ENCODE assay signal across 21 cellular contexts in the genomic region with DNA sequence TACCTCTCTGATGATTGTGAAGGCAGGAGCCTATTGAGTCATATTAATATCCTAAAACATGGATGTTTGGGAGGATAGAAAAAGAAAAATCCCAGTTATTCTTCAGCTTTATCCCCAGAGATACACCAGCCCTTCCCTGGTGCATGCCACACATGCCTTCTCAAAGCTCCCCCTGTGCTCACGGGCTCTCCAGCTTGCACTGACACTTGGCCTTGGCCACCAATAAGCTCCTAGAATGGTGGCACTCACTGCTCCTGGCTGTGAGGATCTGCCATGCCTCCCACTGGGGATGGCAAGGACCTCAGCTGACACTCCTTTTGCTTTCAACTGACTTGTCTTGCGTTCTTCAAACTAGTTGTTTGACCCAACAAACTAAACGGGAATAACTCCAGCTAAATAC. TPM values are rescaled to one million over a fixed set of nuclear protein-coding genes. Genes with fewer than 3 reads are reported as not detected.
"Had no signal": no experiment of that assay in that cellular context is flagged by ENCODE, and none has a peak within 500 bp of the region (broad histone marks: within the 10 kb centered on the region; RNA-seq: fewer than 3 reads in every experiment).

No MANE protein-coding gene starts in this region.

- H3K36me3 ChIP-seq: left lung, neural progenitor cell, pancreas, sigmoid colon, uterus had no signal

- H3K27me3 Mint-ChIP-seq: central memory CD8-positive, alpha-beta T cell; natural killer cell treated with Interleukin-12 subunit alpha and Interleukin-12 subunit beta and Interleukin-15 and Interleukin-18, amount 100 ng/mL, for 72 hours had no signal

- H3K27me3 ChIP-seq: neural progenitor cell, pancreas, sigmoid colon, uterus had no signal

- H3K4me2 ChIP-seq: neural progenitor cell had no signal

- ATAC-seq: esophagus mucosa; left lung; mucosa of descending colon; natural killer cell treated with Interleukin-12 subunit alpha and Interleukin-12 subunit beta and Interleukin-15 and Interleukin-18, amount 100 ng/mL, for 72 hours; pancreas had no signal

- H3K4me3 Mint-ChIP-seq: central memory CD8-positive, alpha-beta T cell; natural killer cell treated with Interleukin-12 subunit alpha and Interleukin-12 subunit beta and Interleukin-15 and Interleukin-18, amount 100 ng/mL, for 72 hours; neural progenitor cell; type B pancreatic cell had no signal

- H3K36me3 Mint-ChIP-seq: neural progenitor cell, type B pancreatic cell had no signal

- H3K4me1 Mint-ChIP-seq: central memory CD8-positive, alpha-beta T cell had no signal

- H3K27ac ChIP-seq: left lung, neural progenitor cell, pancreas, sigmoid colon, uterus had no signal

- H3K27ac Mint-ChIP-seq: natural killer cell treated with Interleukin-12 subunit alpha and Interleukin-12 subunit beta and Interleukin-15 and Interleukin-18, amount 100 ng/mL, for 72 hours; neural progenitor cell; progenitor cell of endocrine pancreas; type B pancreatic cell had no signal

- H3K9ac ChIP-seq: neural progenitor cell had no signal

- H3K9me3 Mint-ChIP-seq: central memory CD8-positive, alpha-beta T cell; natural killer cell treated with Interleukin-12 subunit alpha and Interleukin-12 subunit beta and Interleukin-15 and Interleukin-18, amount 100 ng/mL, for 72 hours; neural progenitor cell; type B pancreatic cell had no signal

- FAIRE-seq: endometrium, frontal cortex, pancreas, small intestine had no signal

- H3K4me1 ChIP-seq: left lung, pancreas, sigmoid colon, uterus had no signal

- H3K4me3 ChIP-seq: left lung, mucosa of descending colon, neural progenitor cell, pancreas, sigmoid colon, uterus had no signal

- H3K9me3 ChIP-seq: left lung, mucosa of descending colon, pancreas, sigmoid colon, uterus had no signal

- DNase-seq: cortex of kidney; effector memory CD4-positive, alpha-beta T cell; islet precursor cell; left lung; mucosa of descending colon; nucleus accumbens; pancreas; sigmoid colon; small intestine; stimulated activated CD4-positive, alpha-beta T cell treated with anti-CD3 and anti-CD28 coated beads, Interleukin-2, amount 100 ng/mL, for 48 hours; stimulated activated naive CD4-positive, alpha-beta T cell treated with Interleukin-2 at 50 U/mL for 16 hours; uterus had no signal

- H2AFZ ChIP-seq: neural progenitor cell had no signal

RNA-seq across cellular contexts. Expression of gene SLC14A1, which starts 15.9 kb away (rescaled TPM):
- total RNA-seq: lung microvascular endothelial cell had no signal
